1 cellular context compared by ENCODE assay signal in genomic region chr5:33507426-33507825, GRCh38.
TF ChIP-seq lines count a peak whose summit lies in the region.

No MANE protein-coding gene starts in this region.

TF ChIP-seq in IMR-90, 13 proteins besides CTCF, POLR2A, EP300 and RAD21:
- no peak for TF ChIP-seq FOS (IDR thresholded peaks at IDR 0.05; ENCODE audit: low read depth, low read length)
- no peak for TF ChIP-seq NFE2L2 (IDR thresholded peaks at IDR 0.05; ENCODE audit: low read depth, low read length)
- no peak for TF ChIP-seq BHLHE40 (IDR thresholded peaks at IDR 0.05; ENCODE audit: low read depth, low read length)
- TF ChIP-seq ELK1 (IDR thresholded peaks at IDR 0.05; ENCODE audit: borderline replicate concordance, low read depth, low read length): no peak
- no peak for TF ChIP-seq RFX5 (IDR thresholded peaks at IDR 0.05; ENCODE audit: low read depth, low read length)
- no peak for TF ChIP-seq MAZ (IDR thresholded peaks at IDR 0.05; ENCODE audit: borderline replicate concordance, low read depth, low read length)
- TF ChIP-seq USF2 (IDR thresholded peaks at IDR 0.05; ENCODE audit: low read depth, low read length): no peak
